In the genomic region with DNA sequence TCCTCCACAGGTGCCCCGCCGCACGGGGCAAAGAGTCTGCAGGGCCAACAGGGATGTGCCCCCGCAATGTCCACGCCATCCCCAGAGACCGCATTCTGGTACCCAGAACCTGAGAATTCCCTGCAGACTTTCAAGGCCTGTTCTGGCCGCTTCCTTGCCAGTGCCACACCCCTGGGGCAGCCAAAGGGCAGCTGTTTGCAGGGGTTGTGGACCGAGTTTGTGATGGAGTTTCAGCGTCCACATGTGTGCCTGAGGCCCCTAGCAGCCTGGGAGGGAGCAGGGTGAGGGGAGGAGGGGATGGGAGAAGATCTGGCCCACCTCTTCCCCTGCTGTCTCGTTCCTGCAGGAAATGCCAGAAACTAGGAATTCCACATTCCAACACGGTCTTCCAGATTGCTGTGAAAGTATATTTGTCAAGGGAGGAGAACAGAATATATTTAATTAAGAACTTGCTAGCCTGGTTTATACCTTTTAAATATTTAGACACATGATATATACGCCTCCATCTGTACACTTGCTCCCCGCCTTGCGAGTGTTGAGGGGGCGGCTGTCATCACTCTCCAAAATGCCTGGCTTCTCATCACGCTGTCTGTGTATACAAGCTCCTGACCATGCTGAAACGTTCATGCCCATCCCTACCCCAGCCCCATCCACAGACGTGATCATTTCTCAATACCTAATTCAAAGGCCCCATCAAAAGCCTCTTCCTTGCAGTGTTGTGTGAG, we compare ENCODE assay signal across 1 cellular context.
TF ChIP-seq lines count a peak whose summit lies in the region.

No MANE protein-coding gene starts in this region.

TF ChIP-seq in IMR-90, 13 proteins besides CTCF, POLR2A, EP300 and RAD21:
- TF ChIP-seq NFE2L2 (IDR thresholded peaks at IDR 0.05; ENCODE audit: low read depth, low read length) (no peak), FOS (IDR thresholded peaks at IDR 0.05; ENCODE audit: low read depth, low read length) (no peak), MXI1 (IDR thresholded peaks at IDR 0.05; ENCODE audit: borderline replicate concordance, low read depth, low read length) (no peak), CHD1 (IDR thresholded peaks at IDR 0.05; ENCODE audit: low read depth, low read length) (no peak), SMC3 (IDR thresholded peaks at IDR 0.05; ENCODE audit: low read depth, low read length) (no peak), RCOR1 (IDR thresholded peaks at IDR 0.05; ENCODE audit: insufficient replicate concordance, low read length) (no peak), MAZ (IDR thresholded peaks at IDR 0.05; ENCODE audit: borderline replicate concordance, low read depth, low read length) (no peak), BHLHE40 (IDR thresholded peaks at IDR 0.05; ENCODE audit: low read depth, low read length) (no peak), RFX5 (IDR thresholded peaks at IDR 0.05; ENCODE audit: low read depth, low read length) (no peak), MAFK (IDR thresholded peaks at IDR 0.05; ENCODE audit: low read depth, low read length) (no peak), CEBPB (IDR thresholded peaks at IDR 0.05; ENCODE audit: low read depth, low read length) (no peak)
- TF ChIP-seq, protein P1, sequence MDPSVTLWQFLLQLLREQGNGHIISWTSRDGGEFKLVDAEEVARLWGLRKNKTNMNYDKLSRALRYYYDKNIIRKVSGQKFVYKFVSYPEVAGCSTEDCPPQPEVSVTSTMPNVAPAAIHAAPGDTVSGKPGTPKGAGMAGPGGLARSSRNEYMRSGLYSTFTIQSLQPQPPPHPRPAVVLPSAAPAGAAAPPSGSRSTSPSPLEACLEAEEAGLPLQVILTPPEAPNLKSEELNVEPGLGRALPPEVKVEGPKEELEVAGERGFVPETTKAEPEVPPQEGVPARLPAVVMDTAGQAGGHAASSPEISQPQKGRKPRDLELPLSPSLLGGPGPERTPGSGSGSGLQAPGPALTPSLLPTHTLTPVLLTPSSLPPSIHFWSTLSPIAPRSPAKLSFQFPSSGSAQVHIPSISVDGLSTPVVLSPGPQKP (IDR thresholded peaks at IDR 0.05; ENCODE audit: borderline replicate concordance, low read depth, low read length) = no peak
- TF ChIP-seq, protein P2, sequence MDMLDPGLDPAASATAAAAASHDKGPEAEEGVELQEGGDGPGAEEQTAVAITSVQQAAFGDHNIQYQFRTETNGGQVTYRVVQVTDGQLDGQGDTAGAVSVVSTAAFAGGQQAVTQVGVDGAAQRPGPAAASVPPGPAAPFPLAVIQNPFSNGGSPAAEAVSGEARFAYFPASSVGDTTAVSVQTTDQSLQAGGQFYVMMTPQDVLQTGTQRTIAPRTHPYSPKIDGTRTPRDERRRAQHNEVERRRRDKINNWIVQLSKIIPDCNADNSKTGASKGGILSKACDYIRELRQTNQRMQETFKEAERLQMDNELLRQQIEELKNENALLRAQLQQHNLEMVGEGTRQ (IDR thresholded peaks at IDR 0.05; ENCODE audit: low read depth, low read length) = no peak
